16 cellular contexts compared by ENCODE assay signal in the genomic region with DNA sequence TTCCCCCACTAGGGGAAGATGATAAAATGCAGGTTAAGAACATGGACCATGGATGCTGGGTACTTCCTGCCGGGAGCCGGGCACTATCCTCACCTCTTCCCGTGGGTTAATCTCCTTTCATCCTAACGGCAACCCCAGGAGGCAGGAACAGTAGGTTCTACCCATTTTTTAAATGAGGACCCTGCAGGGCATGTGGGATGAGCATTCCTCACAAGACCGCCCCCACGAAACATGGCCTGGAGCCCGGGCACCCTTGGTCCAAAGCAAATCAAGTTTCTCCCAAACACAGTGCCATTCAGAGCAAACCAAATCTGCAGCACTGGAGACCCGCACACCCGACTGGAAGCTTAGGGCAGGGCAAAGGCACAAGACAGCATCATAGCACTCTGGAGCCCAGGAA. TPM values are rescaled to one million over a fixed set of nuclear protein-coding genes. Genes with fewer than 3 reads are reported as not detected.
DNase-seq lines count a peak whose midpoint lies in the region; ATAC-seq and TF ChIP-seq lines count a peak whose summit lies in the region.
"Had no signal": no experiment of that assay in that cellular context is flagged by ENCODE, and none has a peak within 500 bp of the region (broad histone marks: within the 10 kb centered on the region; RNA-seq: fewer than 3 reads in every experiment).

No MANE protein-coding gene starts in this region.

- no peak for ATAC-seq in RWPE2 (ENCODE audit: low read depth)
- ATAC-seq in thoracic aorta (ENCODE audit: insufficient number of reproducible peaks, low FRiP score, low read depth) = no peak
- ATAC-seq in HG02840 (IDR thresholded peaks at IDR 0.05; ENCODE audit: low FRiP score, unreplicated experiment) = no peak

- no peak overlapping the region for H3K4me3 ChIP-seq in RWPE2 (ENCODE audit: severe bottlenecking)
- H3K4me3 ChIP-seq in coronary artery = no peak overlapping the region
- no peak overlapping the region for H3K4me3 ChIP-seq in thoracic aorta
- H3K4me3 ChIP-seq: MG63 had no signal

- peaks cover 52% of the 10 kb centered on the region for H3K4me1 ChIP-seq in RWPE2 (ENCODE audit: insufficient read depth, poor library complexity, severe bottlenecking)
- peaks cover 54 to 87% of the 10 kb centered on the region in 2 donors for H3K4me1 ChIP-seq in thoracic aorta (ENCODE audit: control insufficient read depth in 1 of 2, low read depth in 2 of 2)

- H3K27me3 ChIP-seq in RWPE2 (ENCODE audit: insufficient read depth, poor library complexity, severe bottlenecking) = no peaks in the 10 kb centered on the region
- no peaks in the 10 kb centered on the region for H3K27me3 ChIP-seq in thoracic aorta (replicated peaks; ENCODE audit: insufficient read depth)
- H3K27me3 ChIP-seq: MG63 had no signal

- TF ChIP-seq CTCF in RWPE2 (IDR thresholded peaks at IDR 0.05; ENCODE audit: poor library complexity, severe bottlenecking) (no peak), coronary artery (IDR thresholded peaks at IDR 0.05) (no peak), thoracic aorta (IDR thresholded peaks at IDR 0.05) (no peak)

- no peaks in the 10 kb centered on the region for H3K36me3 ChIP-seq in RWPE2 (ENCODE audit: low read depth)
- peaks cover 6% of the 10 kb centered on the region for H3K36me3 ChIP-seq in thoracic aorta
- H3K36me3 ChIP-seq: MG63, neutrophil had no signal

- peak overlapping the region; percentile 99 for H3K27ac ChIP-seq in RWPE2 (ENCODE audit: poor library complexity, severe bottlenecking)
- peak overlapping the region; percentile 89 to 96 for H3K27ac ChIP-seq in coronary artery
- peak overlapping the region; percentile 96 for H3K27ac ChIP-seq in thoracic aorta
- H3K27ac ChIP-seq: neutrophil had no signal

- DNase-seq in RWPE2 (ENCODE audit: low spot score) = no peak
- peak; percentile 74 for DNase-seq in coronary artery (ENCODE audit: low spot score)
- peak; percentile 72 for DNase-seq in mesenteric fat pad (ENCODE audit: low spot score)
- no peak for DNase-seq in thoracic aorta (ENCODE audit: low spot score)
- DNase-seq in SKM-1 treated with dmso at 0.1 percent for 144 hours (lab: John Stamatoyannopoulos, UW; ENCODE audit: unreplicated experiment) = no peak
- DNase-seq in occipital lobe (lab: John Stamatoyannopoulos, UW) = no peak
- no peak for DNase-seq in NCI-H2227 (lab: John Stamatoyannopoulos, UW; ENCODE audit: unreplicated experiment)
- DNase-seq: dermis blood vessel endothelial cell; DMS79; foreskin melanocyte; MG63; SHP77; stimulated activated CD4-positive, alpha-beta T cell treated with anti-CD3 and anti-CD28 coated beads, Interleukin-1b, Interleukin-23, amount 100 ng/mL, for 48 hours; stimulated activated naive CD4-positive, alpha-beta T cell had no signal

- H3K9me3 ChIP-seq in RWPE2 (ENCODE audit: severe bottlenecking) (no peaks in the 10 kb centered on the region), thoracic aorta (no peaks in the 10 kb centered on the region)
- H3K9me3 ChIP-seq: MG63, neutrophil had no signal

RNA-seq across cellular contexts. Expression of gene COL4A2, which starts 35.4 kb away (rescaled TPM):
- 1,333 TPM for total RNA-seq in mesenteric fat pad
- total RNA-seq in thoracic aorta = 1,000 to 10,000 TPM in 1 of 2 donors, 100 to 1,000 TPM in 1; 999 to 1,135 TPM
- total RNA-seq in occipital lobe = 56.8 TPM

RNA-seq across cellular contexts. Expression of gene COL4A1, which starts 35.5 kb away (rescaled TPM):
- total RNA-seq in mesenteric fat pad = 1,996 TPM
- total RNA-seq in thoracic aorta = 100 to 1,000 TPM; 505 to 852 TPM
- 67.8 TPM for total RNA-seq in occipital lobe

Comparison
In these comparisons a context has a peak if more than half of its experiments do, and no peak if none do; other contexts are left out.
1. DNase-seq: peak in coronary artery (single experiment) and mesenteric fat pad (single experiment); none in RWPE2 (single experiment), thoracic aorta (single experiment), SKM-1 treated with dmso at 0.1 percent for 144 hours (single experiment), occipital lobe (single experiment) and NCI-H2227 (single experiment).
2. RNA of gene COL4A2, which starts 35.4 kb away (total RNA-seq): 1,333 TPM in mesenteric fat pad (single experiment) and 999 to 1,135 TPM in thoracic aorta; 56.8 TPM in occipital lobe (single experiment); every median in the first group is over 10 times any median in the second.
3. Peak in every context shown above with its lines, with median percentiles within 50 percentile points of each other: H3K27ac ChIP-seq.